Comparison of ENCODE assay signal across 8 cellular contexts in the genomic region with DNA sequence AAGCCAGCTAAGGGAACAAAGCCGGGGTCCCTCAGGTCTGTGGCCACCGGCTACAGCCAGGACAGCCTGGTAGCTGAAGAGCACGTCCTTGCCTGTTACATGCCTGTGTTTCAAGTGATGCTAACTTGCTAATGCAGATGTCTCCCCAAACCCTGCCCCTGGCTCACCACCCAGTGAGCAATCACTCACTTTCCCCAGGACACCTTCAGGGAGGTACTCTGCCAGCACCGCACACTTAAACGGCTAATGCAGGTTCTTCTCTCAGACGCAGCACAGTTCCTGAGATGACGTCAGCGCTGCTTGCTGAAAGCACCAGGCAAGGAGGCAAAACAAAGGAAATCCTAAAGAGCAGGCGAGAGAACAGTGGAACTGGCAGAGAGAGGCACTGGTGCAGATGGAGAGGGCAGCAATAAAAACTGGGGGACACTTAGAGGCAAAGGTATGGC. TPM values are rescaled to one million over a fixed set of nuclear protein-coding genes. Genes with fewer than 3 reads are reported as not detected.
DNase-seq lines count a peak whose midpoint lies in the region; TF ChIP-seq lines count a peak whose summit lies in the region.
"Not testable (repeated sequence)": the region's sequence is repeated elsewhere in the genome, so short reads cannot be mapped to it uniquely, and the experiment has no call there.
"Had no signal": no experiment of that assay in that cellular context is flagged by ENCODE, and none has a peak within 500 bp of the region (broad histone marks: within the 10 kb centered on the region; RNA-seq: fewer than 3 reads in every experiment).

No MANE protein-coding gene starts in this region.

- CTCF ChIA-PET in activated naive CD4-positive, alpha-beta T cell treated with anti-CD3 and anti-CD28 coated beads, Interleukin-2, amount 10 ng/mL, durations not matched to agents 7 days and 5 days (lab: Charles Lee): not testable (repeated sequence)

- H3K9me3 Mint-ChIP-seq in activated naive CD4-positive, alpha-beta T cell treated with anti-CD3 and anti-CD28 coated beads, Interleukin-2, amount 10 ng/mL, durations not matched to agents 7 days and 5 days; mesothelial cell of epicardium: not testable (repeated sequence)

- not testable (repeated sequence) for H3K27me3 ChIP-seq in HUES64 (ENCODE audit: insufficient read depth, low read length); dorsolateral prefrontal cortex; left ventricle myocardium inferior (ENCODE audit: low read depth)

- H3K36me3 Mint-ChIP-seq in activated naive CD4-positive, alpha-beta T cell treated with anti-CD3 and anti-CD28 coated beads, Interleukin-2, amount 10 ng/mL, durations not matched to agents 7 days and 5 days; mesothelial cell of epicardium: not testable (repeated sequence)

- DNase-seq in RPMI7951 (ENCODE audit: low read depth) (peak; percentile 57), dorsolateral prefrontal cortex (peak in 7 of 10 donors; percentile 6 to 68 (median 60)), mesothelial cell of epicardium (ENCODE audit: low spot score in 2 of 2, unreplicated experiment in 2 of 2) (peak; percentile 28 to 50), retina (peak; percentile 57)
- DNase-seq in activated naive CD4-positive, alpha-beta T cell treated with anti-CD3 and anti-CD28 coated beads, Interleukin-2, amount 10 ng/mL, durations not matched to agents 7 days and 5 days: peak; percentile 27
- not testable (repeated sequence) for DNase-seq in left ventricle myocardium inferior

- not testable (repeated sequence) for H3K27ac Mint-ChIP-seq in activated naive CD4-positive, alpha-beta T cell treated with anti-CD3 and anti-CD28 coated beads, Interleukin-2, amount 10 ng/mL, durations not matched to agents 7 days and 5 days
- peak overlapping the region; percentile 95 for H3K27ac Mint-ChIP-seq in mesothelial cell of epicardium

- TF ChIP-seq CTCF in dorsolateral prefrontal cortex (IDR thresholded peaks at IDR 0.05 in 54 of 56, conservative IDR thresholded peaks at IDR 0.05 in 2 of 56; ENCODE audit: low read depth in 1 of 56, partially characterized antibody in 56 of 56); left ventricle myocardium inferior (IDR thresholded peaks at IDR 0.05; ENCODE audit: borderline replicate concordance); mesothelial cell of epicardium (IDR thresholded peaks at IDR 0.05; ENCODE audit: unreplicated experiment): not testable (repeated sequence)

- not testable (repeated sequence) for H3K9me3 ChIP-seq in HUES64 (ENCODE audit: insufficient read depth, low read depth, low read length); left ventricle myocardium inferior (replicated peaks)

- intact Hi-C loops in dorsolateral prefrontal cortex (cut with DNase I); left ventricle myocardium inferior (cut with micrococcal nuclease): not testable (repeated sequence)

- peaks cover 57% of the 10 kb centered on the region for H3K27me3 Mint-ChIP-seq in activated naive CD4-positive, alpha-beta T cell treated with anti-CD3 and anti-CD28 coated beads, Interleukin-2, amount 10 ng/mL, durations not matched to agents 7 days and 5 days
- not testable (repeated sequence) for H3K27me3 Mint-ChIP-seq in mesothelial cell of epicardium (ENCODE audit: low read depth)

- H3K4me3 ChIP-seq in HUES64 (ENCODE audit: low read length): peak overlapping the region; percentile 24; the same call in 1 of the 2 replicates
- H3K4me3 ChIP-seq in dorsolateral prefrontal cortex: peak overlapping the region in 34 of 59 donors; percentile 5 to 49 (median 26)
- not testable (repeated sequence) for H3K4me3 ChIP-seq in left ventricle myocardium inferior

- H3K9ac ChIP-seq in HUES64 (ENCODE audit: low read depth, low read length): peak overlapping the region; percentile 53; the same call in 1 of the 2 replicates

- not testable (repeated sequence) for H3K4me3 Mint-ChIP-seq in activated naive CD4-positive, alpha-beta T cell treated with anti-CD3 and anti-CD28 coated beads, Interleukin-2, amount 10 ng/mL, durations not matched to agents 7 days and 5 days
- peak overlapping the region; percentile 25 for H3K4me3 Mint-ChIP-seq in mesothelial cell of epicardium

- 29% methylated on average over 9 of the region's 9 CpGs for WGBS in HUES64

- not testable (repeated sequence) for H3K36me3 ChIP-seq in HUES64 (ENCODE audit: insufficient read depth, low read length); left ventricle myocardium inferior

- H3K4me1 ChIP-seq in HUES64 (ENCODE audit: insufficient read depth, low read length) (peaks cover 22% of the 10 kb centered on the region; the same call in 1 of the 2 replicates), left ventricle myocardium inferior (peaks cover 43% of the 10 kb centered on the region)

- H3K4me1 Mint-ChIP-seq in activated naive CD4-positive, alpha-beta T cell treated with anti-CD3 and anti-CD28 coated beads, Interleukin-2, amount 10 ng/mL, durations not matched to agents 7 days and 5 days: not testable (repeated sequence)
- peaks cover 71% of the 10 kb centered on the region for H3K4me1 Mint-ChIP-seq in mesothelial cell of epicardium

- not testable (repeated sequence) for H3K27ac ChIP-seq in HUES64 (ENCODE audit: low read depth, low read length)
- H3K27ac ChIP-seq in dorsolateral prefrontal cortex (peak overlapping the region in 30 of 59 donors; percentile 9 to 67 (median 37)), left ventricle myocardium inferior (replicated peaks) (peak overlapping the region; percentile 27)

RNA-seq across cellular contexts. Expression of a gene that starts 20.8 kb away (rescaled TPM):
- polyA plus RNA-seq in HUES64 (2013, experiment 1 of 2): 14.2 TPM
- polyA plus RNA-seq in HUES64 (2013, experiment 2 of 2): 15.7 TPM
- 39.8 and 41.8 TPM in 2 replicates for total RNA-seq in RPMI7951 (2014; rRNA removed; shearing (Covaris generic))
- 10 to 100 TPM in 83 of 120 experiments, 1 to 10 TPM in 37; 2.4 to 21.5 (median 11.9) TPM for total RNA-seq in dorsolateral prefrontal cortex
- total RNA-seq in left ventricle myocardium inferior: 19.9 TPM
- total RNA-seq in mesothelial cell of epicardium: 59.2 to 60.1 TPM (median 59.4 TPM) in 3 replicates
- polyA plus RNA-seq: IgD-negative memory B cell had no signal
